ENCODE assay signal across 14 cellular contexts in genomic region chr10:42979730-42980467, GRCh38.
DNase-seq lines count a peak whose midpoint lies in the region; FAIRE-seq and TF ChIP-seq lines count a peak whose summit lies in the region.
"Had no signal": no experiment of that assay in that cellular context is flagged by ENCODE, and none has a peak within 500 bp of the region (broad histone marks: within the 10 kb centered on the region; RNA-seq: fewer than 3 reads in every experiment).

No MANE protein-coding gene starts in this region.

- TF ChIP-seq CTCF in kidney (IDR thresholded peaks at IDR 0.05; ENCODE audit: borderline replicate concordance, extremely low read depth, insufficient read depth) (no peak), spleen (IDR thresholded peaks at IDR 0.05 in 8 of 11, conservative IDR thresholded peaks at IDR 0.05 in 3 of 11) (no peak), tibial nerve (IDR thresholded peaks at IDR 0.05) (no peak)

- H3K9ac ChIP-seq in kidney (ENCODE audit: low read length in 2 of 2): no peak overlapping the region

- DNase-seq in activated effector memory CD4-positive, alpha-beta T cell treated with anti-CD3 and anti-CD28 coated beads, Interleukin-2, amount 50 U/mL, for 16 hours: peak; percentile 57
- no peak for DNase-seq in activated effector memory CD4-positive, alpha-beta T cell treated with Interleukin-2 at 50 U/mL for 16 hours
- DNase-seq in NCI-H69 (lab: John Stamatoyannopoulos, UW) (peak; percentile 32), kidney (peak; percentile 45), spleen (peak; percentile 62), NOMO-1 (lab: John Stamatoyannopoulos, UW; ENCODE audit: unreplicated experiment in 2 of 2) (no peak), tibial nerve (ENCODE audit: low spot score in 2 of 2) (no peak)
- DNase-seq in activated CD4-positive, CD25-positive, alpha-beta regulatory T cell treated with anti-CD3 and anti-CD28 coated beads, Interleukin-2, amount 50 U/mL, for 72 hours: no peak
- DNase-seq: activated CD4-positive, alpha-beta T cell treated with anti-CD3 and anti-CD28 coated beads, Interleukin-2, amount 50 U/mL, for 1 hour; esophagus squamous epithelium; NCI-H187; NCI-H526 treated with DMSO at 0.1 percent for 48 hours had no signal

- H3K9me3 ChIP-seq in kidney (ENCODE audit: control insufficient read depth in 1 of 2, low read length in 2 of 2) (no peaks in the 10 kb centered on the region), spleen (no peaks in the 10 kb centered on the region), tibial nerve (no peaks in the 10 kb centered on the region)
- H3K9me3 ChIP-seq: esophagus squamous epithelium had no signal

- no peaks in the 10 kb centered on the region for H3K27me3 ChIP-seq in spleen (replicated peaks in 1 of 7)
- no peaks in the 10 kb centered on the region for H3K27me3 ChIP-seq in tibial nerve

- H3K4me1 ChIP-seq in kidney (ENCODE audit: control insufficient read depth in 1 of 2, insufficient read depth in 1 of 2, low read depth in 1 of 2, low read length in 2 of 2) (no peaks in the 10 kb centered on the region), spleen (no peaks in the 10 kb centered on the region), tibial nerve (no peaks in the 10 kb centered on the region)

- TF ChIP-seq POLR2A in spleen (IDR thresholded peaks at IDR 0.05) (no peak), tibial nerve (IDR thresholded peaks at IDR 0.05) (no peak)

- WGBS in spleen, 5 donors: 69 to 89% (median 84%) methylated on average over 5 to 12 of the region's 12 CpGs
- 54 to 60% methylated on average over 7 to 12 of the region's 12 CpGs for WGBS in tibial nerve, 2 donors

- H3K36me3 ChIP-seq in kidney (ENCODE audit: control insufficient read depth in 1 of 2, insufficient read depth in 2 of 2, low read length in 2 of 2): no peaks in the 10 kb centered on the region
- H3K36me3 ChIP-seq in spleen: no peaks in the 10 kb centered on the region
- no peaks in the 10 kb centered on the region for H3K36me3 ChIP-seq in tibial nerve
- H3K36me3 ChIP-seq: esophagus squamous epithelium had no signal

- intact Hi-C loops in kidney (cut with DNase I): no loop called here
- intact Hi-C loops in spleen (cut with DNase I; ENCODE audit: low total_unique reads): no loop called here

- H3K4me3 ChIP-seq in kidney (ENCODE audit: low read length in 2 of 2) (no peak overlapping the region), spleen (no peak overlapping the region), tibial nerve (no peak overlapping the region)
- H3K4me3 ChIP-seq: esophagus squamous epithelium had no signal

- FAIRE-seq in kidney (lab: Jason Lieb, UNC): no peak
- FAIRE-seq: G401.6, GM12892 had no signal

- TF ChIP-seq EP300 in tibial nerve (IDR thresholded peaks at IDR 0.05): no peak

- no peak overlapping the region for H3K27ac ChIP-seq in kidney (ENCODE audit: low read depth in 2 of 2, low read length in 2 of 2)
- H3K27ac ChIP-seq in spleen: no peak overlapping the region
- no peak overlapping the region for H3K27ac ChIP-seq in tibial nerve
- H3K27ac ChIP-seq: esophagus squamous epithelium had no signal

Comparison
In these comparisons a context has a peak if more than half of its experiments do, and no peak if none do; other contexts are left out.
1. DNase-seq: peak in activated effector memory CD4-positive, alpha-beta T cell treated with anti-CD3 and anti-CD28 coated beads, Interleukin-2, amount 50 U/mL, for 16 hours (single experiment), NCI-H69 (single experiment), kidney (single experiment) and spleen (single experiment); none in activated effector memory CD4-positive, alpha-beta T cell treated with Interleukin-2 at 50 U/mL for 16 hours (single experiment), NOMO-1 (0 of 2), tibial nerve (0 of 2) and activated CD4-positive, CD25-positive, alpha-beta regulatory T cell treated with anti-CD3 and anti-CD28 coated beads, Interleukin-2, amount 50 U/mL, for 72 hours (single experiment).